In the genomic region with DNA sequence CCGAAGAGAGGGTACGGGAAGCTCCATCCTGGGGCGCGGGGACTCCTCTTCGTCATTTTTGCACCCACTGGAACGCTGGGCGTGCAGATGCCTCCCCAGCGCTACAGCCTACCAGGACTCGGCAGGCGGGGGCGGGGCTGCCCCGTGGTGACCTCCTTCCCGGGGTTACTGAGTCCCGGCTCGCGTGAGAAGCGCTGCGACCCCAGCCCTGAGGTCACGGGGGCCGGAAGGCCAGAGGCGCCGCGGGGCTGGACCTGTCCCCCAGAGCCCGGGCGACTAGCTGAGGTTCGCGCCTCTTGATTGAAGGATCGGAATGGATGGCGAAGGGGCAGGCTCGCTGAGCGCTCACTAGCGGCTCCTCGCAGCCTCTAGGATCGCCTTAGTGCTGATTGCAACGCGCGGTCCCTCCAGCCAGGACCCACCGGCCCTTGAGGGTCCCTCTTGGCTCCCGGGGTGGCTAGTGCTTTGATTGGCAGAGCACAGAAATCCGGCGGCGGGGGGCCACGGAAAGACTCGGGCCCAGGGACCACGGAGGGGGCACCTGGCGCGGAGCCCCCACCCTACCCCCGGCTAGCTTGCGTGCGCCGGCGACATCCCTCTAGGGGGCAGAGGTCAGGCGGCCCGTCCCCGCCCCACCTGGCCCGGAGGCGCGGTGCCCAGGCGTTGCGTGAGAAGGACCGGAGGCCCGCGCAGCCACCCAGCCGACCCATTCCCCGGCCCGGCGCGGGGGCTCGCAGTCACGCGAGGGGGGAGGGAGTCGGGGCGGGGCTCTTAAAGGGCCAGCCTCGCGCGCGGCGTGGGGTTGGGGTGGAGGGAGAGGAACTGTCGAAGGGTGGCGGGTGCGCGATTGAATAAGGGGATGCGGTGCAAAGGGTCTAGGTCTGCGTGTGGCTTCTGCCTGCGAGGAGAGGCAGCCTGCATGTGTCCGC, we compare ENCODE assay signal across 8 cellular contexts. TPM values are rescaled to one million over a fixed set of nuclear protein-coding genes. Genes with fewer than 3 reads are reported as not detected.
DNase-seq lines count a peak whose midpoint lies in the region; ATAC-seq and TF ChIP-seq lines count a peak whose summit lies in the region.

No MANE protein-coding gene starts in this region.

- ATAC-seq in GM19395 (IDR thresholded peaks at IDR 0.05; ENCODE audit: unreplicated experiment), result no peak

- H3K4me2 ChIP-seq in mesendoderm (ENCODE audit: low read length), result peak overlapping the region; percentile 79

- H2BK5ac ChIP-seq in mesendoderm (ENCODE audit: low read length), result no peak overlapping the region

- intact Hi-C loops in colonic mucosa (cut with DNase I), result no loop called here

- H3K18ac ChIP-seq in mesendoderm (ENCODE audit: low read length), result no peak overlapping the region

- H4K8ac ChIP-seq in mesendoderm (ENCODE audit: low read depth, low read length), result no peak overlapping the region

- H2BK120ac ChIP-seq in mesendoderm (ENCODE audit: low read depth, low read length), result no peak overlapping the region

- no peaks in the 10 kb centered on the region for H3K79me1 ChIP-seq in mesendoderm (ENCODE audit: low read length)

- H3K9me3 ChIP-seq in colonic mucosa, result no peaks in the 10 kb centered on the region

- no peak for TF ChIP-seq CTCF in colonic mucosa (IDR thresholded peaks at IDR 0.05)

- H3K4me3 ChIP-seq in colonic mucosa, result peak overlapping the region; percentile 43
- H3K4me3 ChIP-seq in mesendoderm (ENCODE audit: low read length), result peak overlapping the region; percentile 33

- H3K9ac ChIP-seq in colonic mucosa (ENCODE audit: low read depth in 2 of 2, low read length in 2 of 2), result peak overlapping the region in 1 of 2 donors; percentile 50
- peak overlapping the region; percentile 44 for H3K9ac ChIP-seq in mesendoderm (ENCODE audit: low read length)

- H3K27me3 ChIP-seq in colonic mucosa, result peaks cover 8% of the 10 kb centered on the region
- peaks cover 6% of the 10 kb centered on the region for H3K27me3 ChIP-seq in mesendoderm (ENCODE audit: insufficient read depth, low read length, poor library complexity)

- DNase-seq in ELF-1 (ENCODE audit: low read depth, low spot score), result peak; percentile 55
- peak; percentile 93 for DNase-seq in HuH-7.5 (ENCODE audit: low spot score)
- peak; percentile 22 for DNase-seq in activated CD4-positive, alpha-beta T cell treated with anti-CD3 and anti-CD28 coated beads for 1 hour
- DNase-seq in colonic mucosa, result peak; percentile 44
- DNase-seq in mesendoderm, result peak; percentile 34
- peak; percentile 35 for DNase-seq in stimulated activated CD8-positive, alpha-beta memory T cell treated with anti-CD3 and anti-CD28 coated beads, Interleukin-7, amount 100 ng/mL, for 24 hours (ENCODE audit: low read depth)
- no peak for DNase-seq in SK-N-DZ (ENCODE audit: low spot score)

- H3K79me2 ChIP-seq in mesendoderm (ENCODE audit: control insufficient read depth, insufficient read depth, low read length), result no peaks in the 10 kb centered on the region

- no CpG with 5 or more reads among the region's 86 CpGs for WGBS in mesendoderm (ENCODE audit: extremely low coverage, insufficient coverage, low lambda C conversion rate)

- H4K5ac ChIP-seq in mesendoderm (ENCODE audit: low read length), result no peak overlapping the region

- H3K56ac ChIP-seq in mesendoderm (ENCODE audit: low read length), result peak overlapping the region; percentile 44

- H3K27ac ChIP-seq in colonic mucosa (no peak overlapping the region), mesendoderm (ENCODE audit: low read depth, low read length) (no peak overlapping the region)

- H3K23ac ChIP-seq in mesendoderm (ENCODE audit: low read length), result peak overlapping the region; percentile 71

- H2AK5ac ChIP-seq in mesendoderm (ENCODE audit: low read length), result no peak overlapping the region

- no peaks in the 10 kb centered on the region for H3K36me3 ChIP-seq in colonic mucosa
- no peaks in the 10 kb centered on the region for H3K36me3 ChIP-seq in mesendoderm (ENCODE audit: control insufficient read depth, insufficient read depth, low read length)

- no peak overlapping the region for H3K4ac ChIP-seq in mesendoderm (ENCODE audit: low read depth, low read length)

- H2BK15ac ChIP-seq in mesendoderm (replicated peaks; ENCODE audit: low read depth), result no peak overlapping the region

- H3K4me1 ChIP-seq in colonic mucosa (peaks cover 8% of the 10 kb centered on the region), mesendoderm (ENCODE audit: control insufficient read depth, low read depth, low read length) (no peaks in the 10 kb centered on the region)

RNA-seq across cellular contexts. Expression of gene CYP1A1, which starts 0.8 kb away (rescaled TPM):
- not detected for total RNA-seq in colonic mucosa
- polyA plus RNA-seq in mesendoderm (2013, experiment 1 of 2), result 0.01 TPM
- polyA plus RNA-seq in mesendoderm (2013, experiment 2 of 2), result 0.03 TPM
- polyA plus RNA-seq in SK-N-DZ (2014; cell fraction: cytosol; rRNA removed), result 0.79 and 1.0 TPM in 2 replicates
- polyA plus RNA-seq in SK-N-DZ (2014; cell fraction: nucleus; rRNA removed), result 0.25 and 2.2 TPM in 2 replicates

RNA-seq across cellular contexts. Expression of gene CYP1A2, which starts 22.5 kb away (rescaled TPM):
- not detected for total RNA-seq in colonic mucosa
- not detected for polyA plus RNA-seq in mesendoderm (2013, experiment 1 of 2)
- polyA plus RNA-seq in mesendoderm (2013, experiment 2 of 2), result not detected
- polyA plus RNA-seq in SK-N-DZ (2014; cell fraction: cytosol; rRNA removed), result not detected in 2 replicates
- not detected in 2 replicates for polyA plus RNA-seq in SK-N-DZ (2014; cell fraction: nucleus; rRNA removed)

RNA-seq across cellular contexts. Expression of gene EDC3, which starts 30.3 kb away (rescaled TPM):
- total RNA-seq in colonic mucosa, result 10 to 100 TPM; 21.3 to 32.7 TPM
- 28.2 TPM for polyA plus RNA-seq in mesendoderm (2013, experiment 1 of 2)
- polyA plus RNA-seq in mesendoderm (2013, experiment 2 of 2), result 31.0 TPM
- 11.0 and 12.3 TPM in 2 replicates for polyA plus RNA-seq in SK-N-DZ (2014; cell fraction: cytosol; rRNA removed)
- 17.5 and 29.6 TPM in 2 replicates for polyA plus RNA-seq in SK-N-DZ (2014; cell fraction: nucleus; rRNA removed)

RNA-seq across cellular contexts. Expression of gene CSK, which starts 55.8 kb away (rescaled TPM):
- 100 to 1,000 TPM in 1 of 2 donors, 10 to 100 TPM in 1; 64.3 to 126 TPM for total RNA-seq in colonic mucosa
- polyA plus RNA-seq in mesendoderm (2013, experiment 1 of 2), result 26.0 TPM
- 26.9 TPM for polyA plus RNA-seq in mesendoderm (2013, experiment 2 of 2)
- polyA plus RNA-seq in SK-N-DZ (2014; cell fraction: cytosol; rRNA removed), result 47.3 and 50.9 TPM in 2 replicates
- 87.5 and 113 TPM in 2 replicates for polyA plus RNA-seq in SK-N-DZ (2014; cell fraction: nucleus; rRNA removed)
